Comparison of ENCODE assay signal across 8 cellular contexts in genomic region chr16:67966549-67967182, GRCh38. TPM values are rescaled to one million over a fixed set of nuclear protein-coding genes. Genes with fewer than 3 reads are reported as not detected.
DNase-seq lines count a peak whose midpoint lies in the region; ATAC-seq, FAIRE-seq and TF ChIP-seq lines count a peak whose summit lies in the region.

No MANE protein-coding gene starts in this region.

- DNase-seq in AML-193 (lab: John Stamatoyannopoulos, UW) = peak; percentile 10 to 20
- DNase-seq in GM12878 (ENCODE audit: low read depth, low spot score) = no peak
- DNase-seq in vagina (ENCODE audit: extremely low spot score in 2 of 2) = no peak
- DNase-seq in stimulated activated CD4-positive, alpha-beta T cell treated with anti-CD3 and anti-CD28 coated beads, Interleukin-4, amount 100 ng/mL, for 4 hours = no peak
- no peak for DNase-seq in activated CD4-positive, alpha-beta T cell treated with anti-CD3 and anti-CD28 coated beads, Interleukin-2, amount 50 U/mL, for 48 hours

- TF ChIP-seq EP300 in GM12878 (IDR thresholded peaks at IDR 0.05; ENCODE audit: borderline replicate concordance in 1 of 2, control insufficient read depth in 1 of 2, low read depth in 2 of 2, low read length in 2 of 2) = no peak

- intact Hi-C loops in GM12878 (cut with micrococcal nuclease; ENCODE audit: unreplicated experiment) = no loop called here
- intact Hi-C loops in vagina (cut with DNase I) = no loop called here

- H3K4me2 ChIP-seq in KMS-11 (peak overlapping the region; percentile 79; the same call in 1 of the 2 replicates), GM12878 (ENCODE audit: control insufficient read depth, insufficient read depth) (peak overlapping the region; percentile 76)

- TF ChIP-seq RAD21 in GM12878 (IDR thresholded peaks at IDR 0.05; ENCODE audit: insufficient read depth, low read depth, low read length) (no peak), liver (IDR thresholded peaks at IDR 0.05) (no peak)

- ATAC-seq in GM12878 = peak; percentile 11
- ATAC-seq in HG02623 (IDR thresholded peaks at IDR 0.05; ENCODE audit: unreplicated experiment) = no peak

- H3K27me3 ChIP-seq in KMS-11 (ENCODE audit: insufficient read depth, low read depth) (no peaks in the 10 kb centered on the region), GM12878 (replicated peaks in 1 of 2; ENCODE audit: control insufficient read depth in 2 of 2, insufficient read depth in 2 of 2, low read length in 1 of 2) (no peaks in the 10 kb centered on the region), liver (ENCODE audit: control insufficient read depth in 4 of 4, insufficient read depth in 4 of 4, low read length in 3 of 4) (no peaks in the 10 kb centered on the region), vagina (no peaks in the 10 kb centered on the region)

- in situ Hi-C loops in GM12878 (cut with MboI) = no loop called here

- no peak for TF ChIP-seq CTCF in KMS-11 (conservative IDR thresholded peaks at IDR 0.05; ENCODE audit: low read depth, low read length)
- TF ChIP-seq CTCF in GM12878 (IDR thresholded peaks at IDR 0.05 in 2 of 3, conservative IDR thresholded peaks at IDR 0.05 in 1 of 3; ENCODE audit: control insufficient read depth in 2 of 3, extremely low read depth in 1 of 3, insufficient read depth in 1 of 3, low read depth in 3 of 3, low read length in 3 of 3) = no peak
- TF ChIP-seq CTCF in liver (IDR thresholded peaks at IDR 0.05; ENCODE audit: low read depth, low read length, missing input control) = no peak
- TF ChIP-seq CTCF in vagina (IDR thresholded peaks at IDR 0.05) = no peak

- no peak overlapping the region for H3K9ac ChIP-seq in KMS-11
- H3K9ac ChIP-seq in GM12878 (ENCODE audit: control insufficient read depth, insufficient read depth, low read length) = peak overlapping the region; percentile 89
- H3K9ac ChIP-seq in liver (ENCODE audit: low read depth in 1 of 2, low read length in 2 of 2) = no peak overlapping the region

- no TSS peak for BruUV-seq in GM12878 (replicated peaks; lab: Mats Ljungman, UMichigan)

- no peaks in the 10 kb centered on the region for H3K36me3 ChIP-seq in KMS-11 (ENCODE audit: insufficient read depth)
- H3K36me3 ChIP-seq in GM12878 (ENCODE audit: control insufficient read depth in 2 of 2, insufficient read depth in 2 of 2, low read length in 1 of 2) = peaks cover 2 to 3% of the 10 kb centered on the region in 2 experiments; a peak in 2 of 4 replicates
- no peaks in the 10 kb centered on the region for H3K36me3 ChIP-seq in liver (ENCODE audit: control insufficient read depth in 4 of 4, insufficient read depth in 3 of 4, low read depth in 1 of 4, low read length in 3 of 4)
- H3K36me3 ChIP-seq in vagina = peaks cover 0 to 12% of the 10 kb centered on the region in 2 donors

- no peaks in the 10 kb centered on the region for H3K79me2 ChIP-seq in KMS-11 (ENCODE audit: insufficient read depth, low read depth)
- peaks cover 20% of the 10 kb centered on the region for H3K79me2 ChIP-seq in GM12878 (ENCODE audit: control insufficient read depth, insufficient read depth, low read length)

- no peak overlapping the region for H3K27ac ChIP-seq in KMS-11
- peak overlapping the region; percentile 34; the same call in 1 of the 2 replicates for H3K27ac ChIP-seq in GM12878 (ENCODE audit: control insufficient read depth, insufficient read depth)
- peak overlapping the region; percentile 11 to 34 for H3K27ac ChIP-seq in liver (ENCODE audit: low read depth in 1 of 2, low read length in 2 of 2)
- peak overlapping the region; percentile 89 for H3K27ac ChIP-seq in vagina

- 75% methylated on average over 3 of the region's 3 CpGs for WGBS in GM12878 (ENCODE audit: insufficient coverage, insufficient replicate concordance, low lambda C conversion rate, missing lambda C conversion rate)
- 79% methylated on average over 3 of the region's 3 CpGs for WGBS in liver

- RAD21 ChIA-PET in GM12878 (lab: Charles Lee; ENCODE audit: unreplicated experiment) = interaction anchor here (0.8 to 2.4 kb wide), 7 partner anchors 18 to 74 kb away, joined by 3 to 9 read pairs (median 4); no protein-coding TSS in a partner anchor

- SMC1A ChIA-PET in GM12878 (lab: Charles Lee; ENCODE audit: uncharacterized antibody, unreplicated experiment) = interaction anchor here (0.6 to 2.8 kb wide), 5 partner anchors 18 to 63 kb away, joined by 3 to 10 read pairs (median 3); partner anchors contain the start of genes DDX28 and DUS2

- H3K4me1 ChIP-seq in KMS-11 (ENCODE audit: low read depth, poor library complexity, severe bottlenecking) = peaks cover 50% of the 10 kb centered on the region
- H3K4me1 ChIP-seq in GM12878 (ENCODE audit: control insufficient read depth, insufficient read depth, low read length) = peaks cover 21% of the 10 kb centered on the region
- peaks cover 3 to 33% (median 18%) of the 10 kb centered on the region in 4 donors for H3K4me1 ChIP-seq in liver (ENCODE audit: control insufficient read depth in 4 of 4, insufficient read depth in 4 of 4, low read length in 3 of 4)
- H3K4me1 ChIP-seq in vagina = peaks cover 73% of the 10 kb centered on the region

- H2AFZ ChIP-seq in KMS-11 (ENCODE audit: low read depth) (no peak overlapping the region), GM12878 (ENCODE audit: control insufficient read depth, low read depth, low read length) (no peak overlapping the region)

- no peak overlapping the region for H3K4me3 ChIP-seq in KMS-11 (IDR thresholded peaks at IDR 0.05; ENCODE audit: insufficient read depth, low read depth, low read length)
- H3K4me3 ChIP-seq in GM12878 = peak overlapping the region; percentile 96; the same call in 1 of the 2 replicates
- H3K4me3 ChIP-seq in liver (ENCODE audit: low read depth in 1 of 3, low read length in 3 of 3) = peak overlapping the region in 1 of 3 donors; percentile 6
- peak overlapping the region; percentile 81 to 91 for H3K4me3 ChIP-seq in vagina

- CTCF ChIA-PET in GM12878 (lab: Yijun Ruan, JAX) = interaction anchor here (0.5 to 3.7 kb wide), 10 partner anchors 27 to 1010 kb away, joined by 3 to 22 read pairs (median 4); no protein-coding TSS in a partner anchor

- FAIRE-seq in GM12878 (lab: Jason Lieb, UNC) = no peak

- peak; percentile 30 for TF ChIP-seq POLR2A in GM12878 (IDR thresholded peaks at IDR 0.05; ENCODE audit: low read depth, low read length)
- TF ChIP-seq POLR2A in vagina (IDR thresholded peaks at IDR 0.05) = no peak

- no peaks in the 10 kb centered on the region for H4K20me1 ChIP-seq in KMS-11 (ENCODE audit: insufficient read depth)
- H4K20me1 ChIP-seq in GM12878 (ENCODE audit: control insufficient read depth, insufficient read depth) = no peaks in the 10 kb centered on the region

- POLR2A ChIA-PET in GM12878 (lab: Charles Lee) = interaction anchor here (0.6 to 2.8 kb wide), 6 partner anchors 12 to 56 kb away, joined by 3 to 16 read pairs (median 3); partner anchors contain the start of gene PSMB10

- no peaks in the 10 kb centered on the region for H3K9me3 ChIP-seq in GM12878 (replicated peaks; ENCODE audit: control insufficient read depth, insufficient read depth, low read length)
- H3K9me3 ChIP-seq in liver (ENCODE audit: control insufficient read depth in 4 of 4, low read length in 3 of 4) = no peaks in the 10 kb centered on the region
- no peaks in the 10 kb centered on the region for H3K9me3 ChIP-seq in vagina

RNA-seq across cellular contexts. Expression of gene SLC12A4, which starts 1.8 kb away (rescaled TPM):
- 63.1 and 79.0 TPM in 2 replicates for total RNA-seq in GM12878 (2013; cell fraction: nucleolus; rRNA removed)
- total RNA-seq in GM12878 (2014; rRNA removed) (13.7 and 14.5 TPM in 2 replicates), GM12878 (2014; rRNA removed; fragmentation: Illumina TruSeq; extraction: Trizol) (9.2 and 11.3 TPM in 2 replicates), GM12878 (2021) (33.9 and 39.9 TPM in 2 replicates), liver (10 to 100 TPM; 20.0 to 37.3 TPM), vagina (43.2 TPM)
- polyA plus RNA-seq in GM12878 (2011; ENCODE audit: low read depth) = 10.0 TPM
- polyA plus RNA-seq in GM12878 (2011; rRNA removed) (6.8 and 14.0 TPM in 2 replicates), GM12878 (2014; fragmentation: Illumina TruSeq; extraction: Trizol) (11.5 and 14.0 TPM in 2 replicates), GM12878 (2014; fragmentation: Nextera tagmentation; extraction: Ambion mirVana) (1 to 10 TPM in 1 of 2 experiments, under 1 TPM in 1; 0.95 to 1.7 TPM), GM12878 (2014; rRNA removed) (17.5 and 18.7 TPM in 2 replicates), GM12878 (2016; fragmentation: Nextera tagmentation; extraction: Ambion mirVana) (10 to 100 TPM; 18.6 to 18.7 TPM), liver (10 to 100 TPM in 1 of 2 donors, 1 to 10 TPM in 1; 8.0 to 14.1 TPM)
- polyA plus RNA-seq in GM12878 (2011; cell fraction: cytosol; rRNA removed) = 16.1 and 17.3 TPM in 2 replicates
- 100 and 120 TPM in 2 replicates for polyA plus RNA-seq in GM12878 (2011; cell fraction: nucleus; rRNA removed)
- 24.8 and 27.4 TPM in 2 replicates for polyA plus RNA-seq in GM12878 (2012)
- polyA minus RNA-seq in GM12878 (2011; rRNA and poly(A)+ RNA removed) = 28.6 and 29.4 TPM in 2 replicates
- 8.3 and 10.0 TPM in 2 replicates for polyA minus RNA-seq in GM12878 (2011; cell fraction: cytosol; rRNA and poly(A)+ RNA removed)
- polyA minus RNA-seq in GM12878 (2011; cell fraction: nucleus; rRNA and poly(A)+ RNA removed) = 32.5 and 41.5 TPM in 2 replicates

RNA-seq across cellular contexts. Expression of gene DPEP3, which starts 13.6 kb away (rescaled TPM):
- 0.19 TPM in 1 of 2 replicates, not detected in the other for total RNA-seq in GM12878 (2013; cell fraction: nucleolus; rRNA removed)
- total RNA-seq in GM12878 (2014; rRNA removed) (0.11 TPM in 1 of 2 replicates, not detected in the other), GM12878 (2014; rRNA removed; fragmentation: Illumina TruSeq; extraction: Trizol) (not detected in 2 replicates), GM12878 (2021) (not detected in 2 replicates), liver (under 1 TPM; 0.08 to 0.37 TPM), vagina (not detected)
- polyA plus RNA-seq in GM12878 (2011; ENCODE audit: low read depth) = not detected
- polyA plus RNA-seq in GM12878 (2011; rRNA removed) (not detected in 2 replicates), GM12878 (2014; fragmentation: Illumina TruSeq; extraction: Trizol) (not detected in 2 replicates), GM12878 (2014; fragmentation: Nextera tagmentation; extraction: Ambion mirVana) (not detected), GM12878 (2014; rRNA removed) (not detected in 2 replicates), GM12878 (2016; fragmentation: Nextera tagmentation; extraction: Ambion mirVana) (not detected), liver (under 1 TPM in 1 of 2 donors, not detected in 1; 0.22 TPM)
- polyA plus RNA-seq in GM12878 (2011; cell fraction: cytosol; rRNA removed) = not detected in 2 replicates
- 0.06 and 0.16 TPM in 2 replicates for polyA plus RNA-seq in GM12878 (2011; cell fraction: nucleus; rRNA removed)
- polyA plus RNA-seq in GM12878 (2012) = 0.09 TPM in 1 of 2 replicates, not detected in the other
- 0.10 TPM in 1 of 2 replicates, not detected in the other for polyA minus RNA-seq in GM12878 (2011; rRNA and poly(A)+ RNA removed)
- polyA minus RNA-seq in GM12878 (2011; cell fraction: cytosol; rRNA and poly(A)+ RNA removed) = not detected in 2 replicates
- not detected in 2 replicates for polyA minus RNA-seq in GM12878 (2011; cell fraction: nucleus; rRNA and poly(A)+ RNA removed)

RNA-seq across cellular contexts. Expression of gene LCAT, which starts 22.7 kb away (rescaled TPM):
- total RNA-seq in GM12878 (2013; cell fraction: nucleolus; rRNA removed) = 13.4 and 18.7 TPM in 2 replicates
- 3.8 and 5.2 TPM in 2 replicates for total RNA-seq in GM12878 (2014; rRNA removed)
- total RNA-seq in GM12878 (2014; rRNA removed; fragmentation: Illumina TruSeq; extraction: Trizol) = 2.3 and 3.1 TPM in 2 replicates
- total RNA-seq in GM12878 (2021) = 8.2 and 11.7 TPM in 2 replicates
- polyA plus RNA-seq in GM12878 (2011; ENCODE audit: low read depth) = 4.3 TPM
- 1.2 and 2.6 TPM in 2 replicates for polyA plus RNA-seq in GM12878 (2011; rRNA removed)
- polyA plus RNA-seq in GM12878 (2011; cell fraction: cytosol; rRNA removed) = 1.9 and 3.1 TPM in 2 replicates
- 30.9 and 31.6 TPM in 2 replicates for polyA plus RNA-seq in GM12878 (2011; cell fraction: nucleus; rRNA removed)
- polyA plus RNA-seq in GM12878 (2012) = 9.7 and 9.9 TPM in 2 replicates
- polyA plus RNA-seq in GM12878 (2014; fragmentation: Illumina TruSeq; extraction: Trizol) = 0.92 and 3.4 TPM in 2 replicates
- under 1 TPM; 0.61 to 0.71 TPM for polyA plus RNA-seq in GM12878 (2014; fragmentation: Nextera tagmentation; extraction: Ambion mirVana)
- polyA plus RNA-seq in GM12878 (2014; rRNA removed) = 6.5 and 11.7 TPM in 2 replicates
- 1 to 10 TPM; 3.3 TPM for polyA plus RNA-seq in GM12878 (2016; fragmentation: Nextera tagmentation; extraction: Ambion mirVana)
- 0.51 and 1.5 TPM in 2 replicates for polyA minus RNA-seq in GM12878 (2011; rRNA and poly(A)+ RNA removed)
- polyA minus RNA-seq in GM12878 (2011; cell fraction: cytosol; rRNA and poly(A)+ RNA removed) = 2.0 and 2.4 TPM in 2 replicates
- 2.1 and 6.4 TPM in 2 replicates for polyA minus RNA-seq in GM12878 (2011; cell fraction: nucleus; rRNA and poly(A)+ RNA removed)
- 10 to 100 TPM; 45.7 to 87.3 TPM for total RNA-seq in liver
- polyA plus RNA-seq in liver = 100 to 1,000 TPM; 140 to 201 TPM
- 33.4 TPM for total RNA-seq in vagina

RNA-seq across cellular contexts. Expression of gene PSMB10, which starts 30.0 kb away (rescaled TPM):
- 39.9 and 40.0 TPM in 2 replicates for total RNA-seq in GM12878 (2013; cell fraction: nucleolus; rRNA removed)
- total RNA-seq in GM12878 (2014; rRNA removed) = 254 and 295 TPM in 2 replicates
- total RNA-seq in GM12878 (2014; rRNA removed; fragmentation: Illumina TruSeq; extraction: Trizol) = 97.2 and 108 TPM in 2 replicates
- 203 and 207 TPM in 2 replicates for total RNA-seq in GM12878 (2021)
- polyA plus RNA-seq in GM12878 (2011; ENCODE audit: low read depth) = 72.9 TPM
- polyA plus RNA-seq in GM12878 (2011; rRNA removed) = 32.0 and 70.6 TPM in 2 replicates
- 143 and 213 TPM in 2 replicates for polyA plus RNA-seq in GM12878 (2011; cell fraction: cytosol; rRNA removed)
- polyA plus RNA-seq in GM12878 (2011; cell fraction: nucleus; rRNA removed) = 119 and 159 TPM in 2 replicates
- polyA plus RNA-seq in GM12878 (2012) = 175 and 208 TPM in 2 replicates
- 2.8 and 24.1 TPM in 2 replicates for polyA plus RNA-seq in GM12878 (2014; fragmentation: Illumina TruSeq; extraction: Trizol)
- polyA plus RNA-seq in GM12878 (2014; fragmentation: Nextera tagmentation; extraction: Ambion mirVana) = 10 to 100 TPM; 27.4 to 80.8 TPM
- polyA plus RNA-seq in GM12878 (2014; rRNA removed) = 193 and 227 TPM in 2 replicates
- polyA plus RNA-seq in GM12878 (2016; fragmentation: Nextera tagmentation; extraction: Ambion mirVana) = 100 to 1,000 TPM; 266 to 308 TPM
- 36.1 and 94.3 TPM in 2 replicates for polyA minus RNA-seq in GM12878 (2011; rRNA and poly(A)+ RNA removed)
- polyA minus RNA-seq in GM12878 (2011; cell fraction: cytosol; rRNA and poly(A)+ RNA removed) = 78.3 and 81.0 TPM in 2 replicates
- 42.3 and 71.6 TPM in 2 replicates for polyA minus RNA-seq in GM12878 (2011; cell fraction: nucleus; rRNA and poly(A)+ RNA removed)
- 10 to 100 TPM; 24.8 to 36.3 TPM for total RNA-seq in liver
- polyA plus RNA-seq in liver = 10 to 100 TPM; 28.4 to 48.2 TPM
- total RNA-seq in vagina = 45.2 TPM

RNA-seq across cellular contexts. Expression of gene DPEP2, which starts 32.6 kb away (rescaled TPM):
- 1.6 and 3.5 TPM in 2 replicates for total RNA-seq in GM12878 (2013; cell fraction: nucleolus; rRNA removed)
- total RNA-seq in GM12878 (2014; rRNA removed) = 2.8 and 3.4 TPM in 2 replicates
- total RNA-seq in GM12878 (2014; rRNA removed; fragmentation: Illumina TruSeq; extraction: Trizol) = 0.78 and 1.0 TPM in 2 replicates
- 1.9 and 2.7 TPM in 2 replicates for total RNA-seq in GM12878 (2021)
- polyA plus RNA-seq in GM12878 (2011; ENCODE audit: low read depth) = 3.9 TPM
- polyA plus RNA-seq in GM12878 (2011; rRNA removed) = 0.04 TPM in 1 of 2 replicates, not detected in the other
- polyA plus RNA-seq in GM12878 (2011; cell fraction: cytosol; rRNA removed) = 0.15 TPM in 1 of 2 replicates, not detected in the other
- 0.06 and 0.34 TPM in 2 replicates for polyA plus RNA-seq in GM12878 (2011; cell fraction: nucleus; rRNA removed)
- polyA plus RNA-seq in GM12878 (2012) = 5.0 and 5.8 TPM in 2 replicates
- 1.5 and 1.9 TPM in 2 replicates for polyA plus RNA-seq in GM12878 (2014; fragmentation: Illumina TruSeq; extraction: Trizol)
- 1 to 10 TPM in 1 of 2 experiments, under 1 TPM in 1; 0.74 to 1.1 TPM for polyA plus RNA-seq in GM12878 (2014; fragmentation: Nextera tagmentation; extraction: Ambion mirVana)
- 2.4 and 2.5 TPM in 2 replicates for polyA plus RNA-seq in GM12878 (2014; rRNA removed)
- polyA plus RNA-seq in GM12878 (2016; fragmentation: Nextera tagmentation; extraction: Ambion mirVana) = 1 to 10 TPM; 2.5 to 4.0 TPM
- 2.4 TPM in 1 of 2 replicates, not detected in the other for polyA minus RNA-seq in GM12878 (2011; rRNA and poly(A)+ RNA removed)
- not detected in 2 replicates for polyA minus RNA-seq in GM12878 (2011; cell fraction: cytosol; rRNA and poly(A)+ RNA removed)
- polyA minus RNA-seq in GM12878 (2011; cell fraction: nucleus; rRNA and poly(A)+ RNA removed) = not detected in 2 replicates
- total RNA-seq in liver = 1 to 10 TPM; 1.9 to 2.4 TPM
- 1 to 10 TPM; 1.4 to 1.9 TPM for polyA plus RNA-seq in liver
- 2.0 TPM for total RNA-seq in vagina

Comparison
In these comparisons a context has a peak if more than half of its experiments do, and no peak if none do; other contexts are left out.
1. DNase-seq: peak in AML-193 (2 of 2); none in GM12878 (single experiment), vagina (0 of 2), stimulated activated CD4-positive, alpha-beta T cell treated with anti-CD3 and anti-CD28 coated beads, Interleukin-4, amount 100 ng/mL, for 4 hours (0 of 2) and activated CD4-positive, alpha-beta T cell treated with anti-CD3 and anti-CD28 coated beads, Interleukin-2, amount 50 U/mL, for 48 hours (0 of 2).